8 cellular contexts compared by ENCODE assay signal in genomic region chr4:94304365-94304971, GRCh38. TPM values are rescaled to one million over a fixed set of nuclear protein-coding genes. Genes with fewer than 3 reads are reported as not detected.
A peak's percentile ranks its signal among the peaks of the same experiment; 100 is the strongest.
DNase-seq lines count a peak whose midpoint lies in the region; ATAC-seq, FAIRE-seq and TF ChIP-seq lines count a peak whose summit lies in the region.

No MANE protein-coding gene starts in this region.

- no peak overlapping the region for H2AFZ ChIP-seq in IMR-90 (replicated peaks; ENCODE audit: low read length, poor library complexity)

- no peak overlapping the region for H2BK20ac ChIP-seq in IMR-90 (ENCODE audit: low read depth, low read length)

- no peak for TF ChIP-seq POLR2A in IMR-90 (IDR thresholded peaks at IDR 0.05; ENCODE audit: low read depth, low read length)

- H4K8ac ChIP-seq in IMR-90 (ENCODE audit: low read depth in 2 of 2, low read length in 2 of 2) = no peak overlapping the region

- no peak overlapping the region for H2BK15ac ChIP-seq in IMR-90 (ENCODE audit: low read depth, low read length)

- no peaks in the 10 kb centered on the region for H3K9me1 ChIP-seq in IMR-90 (ENCODE audit: insufficient read depth, low read length)

- POLR2A ChIA-PET in BJ (lab: Charles Lee) (no interaction called here), IMR-90 (lab: Charles Lee; ENCODE audit: unreplicated experiment) (no interaction called here)

- intact Hi-C loops in IMR-90 (cut with micrococcal nuclease) = loop anchor here (1.0 to 10.0 kb wide), 3 partner anchors 88 to 790 kb away; no protein-coding TSS in a partner anchor

- no peak overlapping the region for H4K5ac ChIP-seq in IMR-90 (ENCODE audit: low read depth, low read length)

- no peak overlapping the region for H3K4me2 ChIP-seq in IMR-90 (ENCODE audit: low read depth, low read length)

- CTCF ChIA-PET in BJ (lab: Yijun Ruan, JAX) (interaction anchor here (1.2 to 1.7 kb wide), 2 partner anchors 13 to 18 kb away, joined by 4 read pairs; no protein-coding TSS in a partner anchor), IMR-90 (lab: Yijun Ruan, JAX) (interaction anchor here (1.2 to 1.3 kb wide), 2 partner anchors 13 to 45 kb away, joined by 4 read pairs; no protein-coding TSS in a partner anchor)

- H3K36me3 ChIP-seq in BJ (ENCODE audit: control insufficient read depth, insufficient read depth, low read length) (no peaks in the 10 kb centered on the region), IMR-90 (ENCODE audit: control insufficient read depth, insufficient read depth, low read length) (no peaks in the 10 kb centered on the region)

- peak; percentile 69 for TF ChIP-seq RAD21 in IMR-90 (IDR thresholded peaks at IDR 0.05; ENCODE audit: low read length)

- TF ChIP-seq CTCF in BJ (IDR thresholded peaks at IDR 0.05; ENCODE audit: insufficient read depth, low read depth, low read length) = peak; percentile 57
- peak; percentile 59 for TF ChIP-seq CTCF in GM13976 (IDR thresholded peaks at IDR 0.05; ENCODE audit: borderline replicate concordance, control extremely low read depth, extremely low read depth, insufficient read depth, missing control alignments)
- TF ChIP-seq CTCF in IMR-90 (conservative IDR thresholded peaks at IDR 0.05; ENCODE audit: low read depth, low read length) = peak; percentile 65

- H3K14ac ChIP-seq in IMR-90 (replicated peaks; ENCODE audit: low read depth, low read length) = no peak overlapping the region

- no peak overlapping the region for H3K9ac ChIP-seq in IMR-90 (ENCODE audit: low read depth, low read length)

- H3K27ac ChIP-seq in IMR-90 (ENCODE audit: insufficient read depth, low read length) = no peak overlapping the region

- no peak overlapping the region for H3K4ac ChIP-seq in IMR-90 (ENCODE audit: low read depth, low read length)

- ATAC-seq in IMR-90 (ENCODE audit: low read depth) (peak; percentile 63), GM21786 (IDR thresholded peaks at IDR 0.05; ENCODE audit: unreplicated experiment) (no peak), HG03108 (IDR thresholded peaks at IDR 0.05; ENCODE audit: unreplicated experiment) (no peak)

- H3K56ac ChIP-seq in IMR-90 (ENCODE audit: extremely low read depth, insufficient read depth, low read length) = no peak overlapping the region

- dilution Hi-C loops in IMR-90 (cut with HindIII; ENCODE audit: low sequenced_read_pairs, unreplicated experiment) = no loop called here

- H2AK9ac ChIP-seq in IMR-90 (replicated peaks; ENCODE audit: low read depth, low read length, poor library complexity) = no peak overlapping the region

- no peaks in the 10 kb centered on the region for H3K27me3 ChIP-seq in BJ (ENCODE audit: control insufficient read depth, insufficient read depth, low read length)
- no peaks in the 10 kb centered on the region; the same call in 1 of the 2 replicates for H3K27me3 ChIP-seq in IMR-90 (ENCODE audit: control insufficient read depth, insufficient read depth, low read length)

- DNase-seq in BJ (ENCODE audit: low read depth) = peak; percentile 1
- no peak for DNase-seq in GM13976 (ENCODE audit: low spot score)
- DNase-seq in IMR-90 = peak; percentile 42
- peak; percentile 33 for DNase-seq in amniotic epithelial cell (ENCODE audit: low read depth)
- no peak for DNase-seq in MV-4-11 (lab: John Stamatoyannopoulos, UW)

- BruUV-seq in IMR-90 (replicated peaks; lab: Mats Ljungman, UMichigan) = no TSS peak

- no peaks in the 10 kb centered on the region for H3K4me1 ChIP-seq in IMR-90 (ENCODE audit: control insufficient read depth, insufficient read depth, low read length)

- H4K20me1 ChIP-seq in IMR-90 (ENCODE audit: insufficient read depth, low read length) = no peaks in the 10 kb centered on the region

- in situ Hi-C loops in GM13976 (cut with MboI; ENCODE audit: low sequenced_read_pairs, unreplicated experiment) (loop anchor here (10.0 kb wide), 1 partner anchor 90 kb away; no protein-coding TSS in a partner anchor), IMR-90 (cut with MboI; ENCODE audit: low sequenced_read_pairs) (loop anchor here (5.0 to 10.0 kb wide), 2 partner anchors 88 to 290 kb away; no protein-coding TSS in a partner anchor)

- no peak overlapping the region for H2BK120ac ChIP-seq in IMR-90 (ENCODE audit: low read depth, low read length)

- H2BK5ac ChIP-seq in IMR-90 (ENCODE audit: low read depth, low read length, poor library complexity, severe bottlenecking) = no peak overlapping the region

- H3K23ac ChIP-seq in IMR-90 (ENCODE audit: low read depth, low read length) = no peak overlapping the region

- H2AK5ac ChIP-seq in IMR-90 (ENCODE audit: low read depth, low read length) = no peak overlapping the region

- peak; percentile 97 for FAIRE-seq in islet of Langerhans (lab: Jason Lieb, UNC)

- no peak overlapping the region for H3K18ac ChIP-seq in IMR-90 (ENCODE audit: low read depth, low read length)

- no peaks in the 10 kb centered on the region for H3K79me1 ChIP-seq in IMR-90 (ENCODE audit: low read depth in 1 of 2, low read length in 2 of 2)

- no peak overlapping the region for H4K91ac ChIP-seq in IMR-90 (ENCODE audit: insufficient read depth, low read depth, low read length)

- H3K9me3 ChIP-seq in IMR-90 (ENCODE audit: control insufficient read depth, insufficient read depth, low read length) = no peaks in the 10 kb centered on the region

- H3K4me3 ChIP-seq in BJ (ENCODE audit: low read depth, low read length) = no peak overlapping the region
- no peak overlapping the region for H3K4me3 ChIP-seq in IMR-90 (ENCODE audit: insufficient read depth, low read depth, low read length)

- no CpG with 5 or more reads among the region's 2 CpGs for WGBS in IMR-90 (ENCODE audit: extremely low coverage in 2 of 2, insufficient read length in 1 of 2), 2 experiments

TF ChIP-seq in IMR-90, 13 proteins besides CTCF, POLR2A, EP300 and RAD21:
- TF ChIP-seq BHLHE40 (IDR thresholded peaks at IDR 0.05; ENCODE audit: low read depth, low read length) (no peak), SMC3 (IDR thresholded peaks at IDR 0.05; ENCODE audit: low read depth, low read length) (peak; percentile 52)
TF ChIP-seq in IMR-90: peak in this region for 1.

RNA-seq across cellular contexts. Expression of gene HPGDS, which starts 38.2 kb away (rescaled TPM):
- polyA plus RNA-seq in BJ (2011; rRNA removed) (not detected in 2 replicates), IMR-90 (2012; rRNA removed) (not detected in 2 replicates)
- not detected in 2 replicates for polyA minus RNA-seq in BJ (2011; rRNA and poly(A)+ RNA removed)
- total RNA-seq in IMR-90 (2012; rRNA removed) = not detected in 2 replicates
- polyA plus RNA-seq in IMR-90 (2012; cell fraction: cytosol; rRNA removed) = not detected in 2 replicates
- not detected in 2 replicates for polyA plus RNA-seq in IMR-90 (2012; cell fraction: nucleus; rRNA removed; ENCODE audit: low replicate concordance)

Comparison
In these comparisons a context has a peak if more than half of its experiments do, and no peak if none do; other contexts are left out.
1. DNase-seq: peak in BJ (single experiment), IMR-90 (single experiment) and amniotic epithelial cell (single experiment); none in GM13976 (single experiment) and MV-4-11 (single experiment).
2. Peak in every context shown above with its lines, with median percentiles within 50 percentile points of each other: CTCF ChIP-seq.